In genomic region chr7:7640221-7641128, GRCh38 we compare ENCODE assay signal across 1 cellular context.
A peak's percentile ranks its signal among the peaks of the same experiment; 100 is the strongest.
TF ChIP-seq lines count a peak whose summit lies in the region.

UMAD1 (plus strand) TSS chr7:7640752; CDS start chr7:7673372, 32,620 bp downstream.

TF ChIP-seq in WTC11, 78 proteins besides CTCF, POLR2A, EP300 and RAD21 (continued from another document):
- TF ChIP-seq AFF4 (CRISPR knock-in tag; IDR thresholded peaks at IDR 0.05; ENCODE audit: borderline replicate concordance) (0 out of 2 replicates have a peak, but pooled peaks have one; percentile 35), RELA (CRISPR knock-in tag; IDR thresholded peaks at IDR 0.05; ENCODE audit: borderline replicate concordance) (no peak), PRDM15 (CRISPR knock-in tag; IDR thresholded peaks at IDR 0.05) (no peak), TEAD4 (CRISPR knock-in tag; IDR thresholded peaks at IDR 0.05) (no peak), USF2 (CRISPR knock-in tag; IDR thresholded peaks at IDR 0.05) (peak; percentile 24; the same call in 1 of the 2 replicates), PREB (CRISPR knock-in tag; IDR thresholded peaks at IDR 0.05; ENCODE audit: borderline replicate concordance) (no peak), ZNF671 (CRISPR knock-in tag; IDR thresholded peaks at IDR 0.05) (no peak), JUN (CRISPR knock-in tag; IDR thresholded peaks at IDR 0.05) (peak; percentile 20; the same call in 1 of the 2 replicates), ELF4 (CRISPR knock-in tag; IDR thresholded peaks at IDR 0.05; ENCODE audit: low read depth) (no peak), KAT7 (CRISPR knock-in tag; IDR thresholded peaks at IDR 0.05; ENCODE audit: borderline replicate concordance) (no peak), TEAD1 (CRISPR knock-in tag; IDR thresholded peaks at IDR 0.05) (peak; percentile 26; the same call in 1 of the 2 replicates), NR2C2 (CRISPR knock-in tag; IDR thresholded peaks at IDR 0.05) (0 out of 2 replicates have a peak, but pooled peaks have one; percentile 42), ZNF396 (CRISPR knock-in tag; IDR thresholded peaks at IDR 0.05; ENCODE audit: borderline replicate concordance) (no peak), FOXK1 (CRISPR knock-in tag; IDR thresholded peaks at IDR 0.05) (peak; percentile 97), GABPB1 (CRISPR knock-in tag; IDR thresholded peaks at IDR 0.05) (peak; percentile 24; the same call in 1 of the 2 replicates), NR3C1 (CRISPR knock-in tag; conservative IDR thresholded peaks at IDR 0.05; ENCODE audit: low read depth) (no peak), FOXP1 (CRISPR knock-in tag; IDR thresholded peaks at IDR 0.05; ENCODE audit: borderline replicate concordance) (peak; percentile 62; the same call in 1 of the 2 replicates), ATF6 (CRISPR knock-in tag; IDR thresholded peaks at IDR 0.05) (no peak), ERG (CRISPR knock-in tag; IDR thresholded peaks at IDR 0.05) (no peak), HMGA2 (CRISPR knock-in tag; IDR thresholded peaks at IDR 0.05) (no peak), E2F4 (CRISPR knock-in tag; IDR thresholded peaks at IDR 0.05; ENCODE audit: borderline replicate concordance, low read depth) (peak; percentile 91), GTF2I (CRISPR knock-in tag; conservative IDR thresholded peaks at IDR 0.05) (no peak), ZBTB43 (CRISPR knock-in tag; IDR thresholded peaks at IDR 0.05) (peak; percentile 23; the same call in 1 of the 2 replicates), NFE2L1 (CRISPR knock-in tag; IDR thresholded peaks at IDR 0.05) (no peak), CREM (CRISPR knock-in tag; IDR thresholded peaks at IDR 0.05) (peak; percentile 75), SP1 (CRISPR knock-in tag; conservative IDR thresholded peaks at IDR 0.05) (peak; percentile 87), TCF7 (CRISPR knock-in tag; IDR thresholded peaks at IDR 0.05; ENCODE audit: low read depth) (no peak), ETV6 (CRISPR knock-in tag; IDR thresholded peaks at IDR 0.05) (peak; percentile 45), MYBL2 (CRISPR knock-in tag; IDR thresholded peaks at IDR 0.05) (no peak; the same call in 1 of the 2 replicates), SMAD4 (CRISPR knock-in tag; IDR thresholded peaks at IDR 0.05) (no peak), ZMAT4 (CRISPR knock-in tag; IDR thresholded peaks at IDR 0.05) (no peak), CDX4 (CRISPR knock-in tag; IDR thresholded peaks at IDR 0.05; ENCODE audit: borderline replicate concordance) (no peak), E2F5 (CRISPR knock-in tag; IDR thresholded peaks at IDR 0.05) (peak; percentile 97), JAZF1 (CRISPR knock-in tag; IDR thresholded peaks at IDR 0.05) (no peak), MAX (CRISPR knock-in tag; IDR thresholded peaks at IDR 0.05) (peak; percentile 47; the same call in 1 of the 2 replicates), ATF3 (CRISPR knock-in tag; conservative IDR thresholded peaks at IDR 0.05) (no peak)
